In genomic region chr22:46797355-46797754, GRCh38 we compare ENCODE assay signal across 10 cellular contexts. TPM values are rescaled to one million over a fixed set of nuclear protein-coding genes. Genes with fewer than 3 reads are reported as not detected.
DNase-seq lines count a peak whose midpoint lies in the region; ATAC-seq and TF ChIP-seq lines count a peak whose summit lies in the region.
"Had no signal": no experiment of that assay in that cellular context is flagged by ENCODE, and none has a peak within 500 bp of the region (broad histone marks: within the 10 kb centered on the region; RNA-seq: fewer than 3 reads in every experiment).

No MANE protein-coding gene starts in this region.

- peaks cover 19% of the 10 kb centered on the region; the same call in 1 of the 2 replicates for H4K20me1 ChIP-seq in Karpas-422 (ENCODE audit: insufficient read depth, low read depth, low read length)

- no peak overlapping the region for H2AFZ ChIP-seq in Karpas-422 (ENCODE audit: low read length)

- H3K27ac ChIP-seq in Karpas-422 (ENCODE audit: low read length) (peak overlapping the region; percentile 37; the same call in 1 of the 2 replicates), right lobe of liver (no peak overlapping the region)

- no peak overlapping the region for H3K4me3 ChIP-seq in Caco-2 (ENCODE audit: low read depth, low read length)
- no peak overlapping the region for H3K4me3 ChIP-seq in Karpas-422 (ENCODE audit: low read length)
- H3K4me3 ChIP-seq in right lobe of liver: no peak overlapping the region

- TF ChIP-seq CTCF in Caco-2 (IDR thresholded peaks at IDR 0.05; ENCODE audit: insufficient read depth in 1 of 2, low read depth in 1 of 2, low read length in 1 of 2, severe bottlenecking in 1 of 2, unreplicated experiment in 1 of 2) (peak; percentile 20 to 49), brain (conservative IDR thresholded peaks at IDR 0.05) (peak; percentile 21 to 30), right lobe of liver (IDR thresholded peaks at IDR 0.05) (peak; percentile 5 to 13 (median 8))

- H3K4me1 Mint-ChIP-seq in Caco-2 (ENCODE audit: low read depth, unreplicated experiment) (peaks cover 25% of the 10 kb centered on the region), brain (peaks cover 13% of the 10 kb centered on the region)

- H3K27me3 Mint-ChIP-seq in Caco-2 (ENCODE audit: insufficient read depth, unreplicated experiment): no peaks in the 10 kb centered on the region
- no peaks in the 10 kb centered on the region for H3K27me3 Mint-ChIP-seq in brain
- H3K27me3 Mint-ChIP-seq: activated naive CD4-positive, alpha-beta T cell treated with anti-CD3 and anti-CD28 coated beads, Interleukin-2, amount 10 ng/mL, durations not matched to agents 7 days and 5 days had no signal

- WGBS in right lobe of liver (ENCODE audit: insufficient coverage, low coverage, low lambda C conversion rate, missing lambda C conversion rate): 60% methylated on average over 6 of the region's 17 CpGs

- peak; percentile 43 to 49 for DNase-seq in Caco-2
- DNase-seq in Karpas-422: peak; percentile 85
- DNase-seq in right lobe of liver: no peak
- no peak for DNase-seq in foreskin melanocyte
- no peak for DNase-seq in activated gamma-delta T cell treated with Interleukin-2 at 50 U/mL for 16 hours
- no peak for DNase-seq in NCI-H345 treated with DMSO at 0.1 percent for 48 hours (lab: John Stamatoyannopoulos, UW; ENCODE audit: unreplicated experiment)
- no peak for DNase-seq in NCI-H2029 treated with DMSO at 0.1 percent for 48 hours (lab: John Stamatoyannopoulos, UW)
- DNase-seq: activated naive CD4-positive, alpha-beta T cell treated with anti-CD3 and anti-CD28 coated beads, Interleukin-2, amount 10 ng/mL, durations not matched to agents 7 days and 5 days; OCI-M1 had no signal

- no peak overlapping the region for H3K27ac Mint-ChIP-seq in Caco-2 (ENCODE audit: unreplicated experiment)
- peak overlapping the region in 2 of 5 experiments; percentile 8 to 67 for H3K27ac Mint-ChIP-seq in brain

- H3K4me3 Mint-ChIP-seq in Caco-2 (ENCODE audit: unreplicated experiment) (no peak overlapping the region), brain (no peak overlapping the region)
- H3K4me3 Mint-ChIP-seq: activated naive CD4-positive, alpha-beta T cell treated with anti-CD3 and anti-CD28 coated beads, Interleukin-2, amount 10 ng/mL, durations not matched to agents 7 days and 5 days had no signal

- H3K36me3 Mint-ChIP-seq in Caco-2 (ENCODE audit: insufficient read depth, unreplicated experiment) (peaks cover 46% of the 10 kb centered on the region), brain (peaks cover 25% of the 10 kb centered on the region)

- no peaks in the 10 kb centered on the region for H3K9me3 ChIP-seq in Caco-2
- H3K9me3 ChIP-seq in Karpas-422 (ENCODE audit: low read length): no peaks in the 10 kb centered on the region
- H3K9me3 ChIP-seq in right lobe of liver: no peaks in the 10 kb centered on the region

- intact Hi-C loops in Caco-2 (cut with micrococcal nuclease; ENCODE audit: unreplicated experiment) (loop anchor here (1.0 to 10.0 kb wide), 2 partner anchors 34 to 197 kb away; no protein-coding TSS in a partner anchor), right lobe of liver (cut with DNase I) (no loop called here)

- H3K4me2 ChIP-seq in Karpas-422 (ENCODE audit: low read depth, low read length, poor library complexity, severe bottlenecking): no peak overlapping the region

- TF ChIP-seq POLR2A in right lobe of liver (IDR thresholded peaks at IDR 0.05): no peak

- no peaks in the 10 kb centered on the region for H3K4me1 ChIP-seq in Caco-2
- H3K4me1 ChIP-seq in Karpas-422 (ENCODE audit: low read length): peaks cover 22% of the 10 kb centered on the region
- H3K4me1 ChIP-seq in right lobe of liver: peaks cover 0 to 13% (median 6%) of the 10 kb centered on the region in 4 donors

- H3K9me3 Mint-ChIP-seq in Caco-2 (ENCODE audit: unreplicated experiment): no peaks in the 10 kb centered on the region
- no peaks in the 10 kb centered on the region for H3K9me3 Mint-ChIP-seq in brain
- H3K9me3 Mint-ChIP-seq: activated naive CD4-positive, alpha-beta T cell treated with anti-CD3 and anti-CD28 coated beads, Interleukin-2, amount 10 ng/mL, durations not matched to agents 7 days and 5 days had no signal

- H3K36me3 ChIP-seq in Caco-2 (ENCODE audit: control insufficient read depth, insufficient read depth, low read length): peaks cover 2% of the 10 kb centered on the region
- peaks cover 22% of the 10 kb centered on the region for H3K36me3 ChIP-seq in Karpas-422 (ENCODE audit: insufficient read depth, low read length)
- H3K36me3 ChIP-seq in right lobe of liver: peaks cover 5 to 25% (median 12%) of the 10 kb centered on the region in 4 donors

- no peak for ATAC-seq in right lobe of liver

- POLR2A ChIA-PET in Caco-2 (lab: Charles Lee): interaction anchor here (0.6 kb wide), 1 partner anchor 36 kb away, joined by 4 read pairs; no protein-coding TSS in a partner anchor

- H3K79me2 ChIP-seq in Karpas-422 (ENCODE audit: low read length): peaks cover 64% of the 10 kb centered on the region

- no peaks in the 10 kb centered on the region for H3K9me2 ChIP-seq in Karpas-422 (replicated peaks; ENCODE audit: insufficient read depth, low read length)

- H3K27me3 ChIP-seq in Caco-2 (replicated peaks; ENCODE audit: control insufficient read depth, insufficient read depth, low read length) (no peaks in the 10 kb centered on the region), Karpas-422 (ENCODE audit: low read length) (no peaks in the 10 kb centered on the region), right lobe of liver (no peaks in the 10 kb centered on the region)

- no peak overlapping the region for H3K9ac ChIP-seq in Karpas-422 (ENCODE audit: low read length)

- no TSS peak for BruUV-seq in Caco-2 (replicated peaks; lab: Mats Ljungman, UMichigan)

- CTCF ChIA-PET in Caco-2 (lab: Charles Lee): interaction anchor here (0.6 to 1.4 kb wide), 5 partner anchors 14 to 234 kb away, joined by 3 to 8 read pairs (median 5); partner anchors contain the start of gene TBC1D22A

RNA-seq across cellular contexts. Expression of gene TBC1D22A, which starts 34.9 kb away (rescaled TPM):
- total RNA-seq in Caco-2 (2022) (26.7 and 32.6 TPM in 2 replicates), right lobe of liver (10 to 100 TPM; 10.9 to 18.1 (median 14.0) TPM)
- total RNA-seq in Karpas-422 (2014; rRNA removed; shearing (Covaris generic); ENCODE audit: low replicate concordance): 27.7 and 39.2 TPM in 2 replicates
- 20.6 TPM for polyA plus RNA-seq in brain (ENCODE audit: insufficient read depth, low read depth, low replicate concordance)

RNA-seq across cellular contexts. Expression of gene CERK, which starts 59.3 kb away (rescaled TPM):
- total RNA-seq in Caco-2 (2022) (35.0 and 37.6 TPM in 2 replicates), right lobe of liver (10 to 100 TPM in 5 of 6 experiments, 1 to 10 TPM in 1; 9.6 to 27.5 (median 18.5) TPM)
- total RNA-seq in Karpas-422 (2014; rRNA removed; shearing (Covaris generic); ENCODE audit: low replicate concordance): 53.8 and 79.0 TPM in 2 replicates
- polyA plus RNA-seq in brain (ENCODE audit: insufficient read depth, low read depth, low replicate concordance): 78.9 TPM

Comparison
In these comparisons a context has a peak if more than half of its experiments do, and no peak if none do; other contexts are left out.
1. DNase-seq: peak in Caco-2 (2 of 2) and Karpas-422 (single experiment); none in right lobe of liver (0 of 3), foreskin melanocyte (single experiment), activated gamma-delta T cell treated with Interleukin-2 at 50 U/mL for 16 hours (single experiment), NCI-H345 treated with DMSO at 0.1 percent for 48 hours (single experiment) and NCI-H2029 treated with DMSO at 0.1 percent for 48 hours (single experiment).
2. Peak in every context shown above with its lines, with median percentiles within 50 percentile points of each other: CTCF ChIP-seq.